Comparison of ENCODE assay signal across 28 cellular contexts in the genomic region with DNA sequence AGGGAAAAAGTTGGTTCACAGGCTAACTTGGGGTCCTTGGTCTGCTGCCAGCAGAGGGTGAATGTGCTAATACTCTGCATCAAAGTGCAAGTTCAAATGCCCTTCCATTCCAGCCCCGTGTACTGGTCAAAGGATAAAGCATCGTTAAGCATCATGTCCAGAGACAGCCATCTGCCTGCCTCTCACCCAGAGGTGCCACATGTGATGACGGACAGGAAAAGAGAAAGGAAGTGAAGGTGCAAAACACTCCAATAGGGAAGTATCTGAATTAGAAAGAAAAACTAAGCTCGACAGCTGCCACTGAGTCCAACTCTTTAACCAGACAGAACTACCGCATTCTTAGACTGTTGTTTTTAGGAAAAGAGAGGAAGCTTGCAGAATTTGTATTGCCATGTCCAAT.
DNase-seq lines count a peak whose midpoint lies in the region; ATAC-seq and TF ChIP-seq lines count a peak whose summit lies in the region.
"Had no signal": no experiment of that assay in that cellular context is flagged by ENCODE, and none has a peak within 500 bp of the region (broad histone marks: within the 10 kb centered on the region; RNA-seq: fewer than 3 reads in every experiment).

No MANE protein-coding gene starts in this region.

- no peaks in the 10 kb centered on the region for H4K20me1 ChIP-seq in BLaER1 treated with 17β-estradiol and CSF1 and Interleukin-3, amounts not matched to agents 10 nM and 100 nM

- POLR2A ChIA-PET in activated B cell treated with CpG ODN at 0.5 μM for 24 hours (lab: Charles Lee), result interaction anchor here (0.9 to 5.1 kb wide), 14 partner anchors 9 to 327 kb away, joined by 3 to 32 read pairs (median 6); no protein-coding TSS in a partner anchor
- POLR2A ChIA-PET in CD4-positive, alpha-beta T cell (lab: Charles Lee), result no interaction called here

- ATAC-seq in HG02610 (IDR thresholded peaks at IDR 0.05; ENCODE audit: unreplicated experiment) (peak; percentile 26), activated B cell treated with CpG ODN at 0.5 μM for 24 hours (ENCODE audit: low read depth) (peak; percentile 36), GM21367 (IDR thresholded peaks at IDR 0.05; ENCODE audit: unreplicated experiment) (no peak)
- no peak for ATAC-seq in CD4-positive, alpha-beta T cell (ENCODE audit: poor library complexity)
- ATAC-seq: activated CD4-positive, alpha-beta T cell treated with anti-CD3 and anti-CD28 coated beads for 36 hours; K562; left ventricle myocardium superior had no signal

- CTCF ChIA-PET in activated B cell treated with CpG ODN at 0.5 μM for 24 hours (lab: Charles Lee), result interaction anchor here (0.7 to 1.3 kb wide), 3 partner anchors 11 to 421 kb away, joined by 3 to 4 read pairs (median 4); no protein-coding TSS in a partner anchor
- CTCF ChIA-PET in CD4-positive, alpha-beta T cell (lab: Charles Lee), result no interaction called here

- no peak overlapping the region for H3K9ac ChIP-seq in BLaER1 treated with 17β-estradiol and CSF1 and Interleukin-3, amounts not matched to agents 10 nM and 100 nM

- H3K4me1 Mint-ChIP-seq in activated B cell treated with CpG ODN at 0.5 μM for 24 hours, result peaks cover 61% of the 10 kb centered on the region
- no peaks in the 10 kb centered on the region for H3K4me1 Mint-ChIP-seq in CD4-positive, alpha-beta T cell (ENCODE audit: low read depth)
- H3K4me1 Mint-ChIP-seq: activated CD4-positive, alpha-beta T cell treated with anti-CD3 and anti-CD28 coated beads for 36 hours; activated naive CD4-positive, alpha-beta T cell treated with anti-CD3 and anti-CD28 coated beads, Interleukin-2, amount 50 U/mL, for 24 hours had no signal

- H3K27me3 ChIP-seq in BLaER1 treated with 17β-estradiol and CSF1 and Interleukin-3, amounts not matched to agents 10 nM and 100 nM, result no peaks in the 10 kb centered on the region
- H3K27me3 ChIP-seq in CD4-positive, alpha-beta T cell (ENCODE audit: control insufficient read depth, insufficient read depth, low read length), result no peaks in the 10 kb centered on the region
- H3K27me3 ChIP-seq: colonic mucosa, sigmoid colon had no signal

- H3K4me2 ChIP-seq in BLaER1 treated with 17β-estradiol and CSF1 and Interleukin-3, amounts not matched to agents 10 nM and 100 nM, result peak overlapping the region in 10 of 11 experiments; percentile 2 to 67 (median 26); a peak in 13 of 22 replicates

- peaks cover 0 to 8% (median 0%) of the 10 kb centered on the region in 11 experiments; a peak in 2 of 22 replicates for H3K9me3 ChIP-seq in BLaER1 treated with 17β-estradiol and CSF1 and Interleukin-3, amounts not matched to agents 10 nM and 100 nM (replicated peaks in 1 of 11)
- no peaks in the 10 kb centered on the region for H3K9me3 ChIP-seq in CD4-positive, alpha-beta T cell (ENCODE audit: control insufficient read depth, low read length)
- H3K9me3 ChIP-seq: colonic mucosa, prostate gland, sigmoid colon had no signal

- peak overlapping the region; percentile 80 for H3K4me3 Mint-ChIP-seq in activated B cell treated with CpG ODN at 0.5 μM for 24 hours
- H3K4me3 Mint-ChIP-seq in CD4-positive, alpha-beta T cell, result no peak overlapping the region
- H3K4me3 Mint-ChIP-seq: activated CD4-positive, alpha-beta T cell treated with anti-CD3 and anti-CD28 coated beads for 36 hours; activated naive CD4-positive, alpha-beta T cell treated with anti-CD3 and anti-CD28 coated beads, Interleukin-2, amount 50 U/mL, for 24 hours; mesothelial cell of epicardium had no signal

- H3K4me1 ChIP-seq in BLaER1 treated with 17β-estradiol and CSF1 and Interleukin-3, amounts not matched to agents 10 nM and 100 nM, result peaks cover 6 to 25% (median 14%) of the 10 kb centered on the region in 10 experiments; a peak in 16 of 20 replicates
- H3K4me1 ChIP-seq: colonic mucosa, prostate gland, sigmoid colon had no signal

- H3K27ac Mint-ChIP-seq in activated B cell treated with CpG ODN at 0.5 μM for 24 hours, result peak overlapping the region; percentile 89
- H3K27ac Mint-ChIP-seq in CD4-positive, alpha-beta T cell, result no peak overlapping the region
- H3K27ac Mint-ChIP-seq: activated CD4-positive, alpha-beta T cell treated with anti-CD3 and anti-CD28 coated beads for 36 hours; activated naive CD4-positive, alpha-beta T cell treated with anti-CD3 and anti-CD28 coated beads, Interleukin-2, amount 50 U/mL, for 24 hours; activated T-helper 2 cell treated with anti-CD3 and anti-CD28 coated beads, Interferon-gamma antibody, Interleukin-2, Interleukin-4, amounts not matched to agents 10 μg/mL and 5 μg/mL and 100 μg/mL, durations not matched to agents 14 hours and 24 hours and 36 hours; mesothelial cell of epicardium had no signal

- no peaks in the 10 kb centered on the region for H3K9me3 Mint-ChIP-seq in activated B cell treated with CpG ODN at 0.5 μM for 24 hours
- H3K9me3 Mint-ChIP-seq in CD4-positive, alpha-beta T cell, result peaks cover 3% of the 10 kb centered on the region
- H3K9me3 Mint-ChIP-seq: activated naive CD4-positive, alpha-beta T cell treated with anti-CD3 and anti-CD28 coated beads, Interleukin-2, amount 50 U/mL, for 24 hours; activated T-helper 2 cell treated with anti-CD3 and anti-CD28 coated beads, Interferon-gamma antibody, Interleukin-2, Interleukin-4, amounts not matched to agents 10 μg/mL and 5 μg/mL and 100 μg/mL, durations not matched to agents 14 hours and 24 hours and 36 hours; mesothelial cell of epicardium had no signal

- no peaks in the 10 kb centered on the region for H3K27me3 Mint-ChIP-seq in activated B cell treated with CpG ODN at 0.5 μM for 24 hours
- H3K27me3 Mint-ChIP-seq in CD4-positive, alpha-beta T cell, result no peaks in the 10 kb centered on the region

- intact Hi-C loops in activated B cell treated with CpG ODN at 0.5 μM for 24 hours (cut with micrococcal nuclease), result loop anchor here (1.0 to 2.0 kb wide), 2 partner anchors 16 to 35 kb away; no protein-coding TSS in a partner anchor
- intact Hi-C loops in CD4-positive, alpha-beta T cell (cut with DNase I, micrococcal nuclease), result no loop called here

- H3K4me3 ChIP-seq in BLaER1 treated with 17β-estradiol and CSF1 and Interleukin-3, amounts not matched to agents 10 nM and 100 nM, result no peak overlapping the region
- H3K4me3 ChIP-seq: colonic mucosa, K562, prostate gland, sigmoid colon had no signal

- DNase-seq in activated B cell treated with CpG ODN at 0.5 μM for 24 hours, result no peak
- peak; percentile 2 for DNase-seq in iris pigment epithelial cell (ENCODE audit: low read depth)
- no peak for DNase-seq in NCI-H2029 treated with DMSO at 0.1 percent for 48 hours (lab: John Stamatoyannopoulos, UW)
- DNase-seq in CD4-positive, alpha-beta T cell, result no peak
- DNase-seq in COR-L47 (lab: John Stamatoyannopoulos, UW), result no peak
- DNase-seq: ACHN; activated CD4-positive, alpha-beta T cell treated with anti-CD3 and anti-CD28 coated beads for 36 hours; activated T-cell treated with anti-CD3 and anti-CD28 coated beads for 4 hours; colonic mucosa; effector CD8-positive, alpha-beta T cell; left ventricle myocardium superior; NCI-H1436 treated with DMSO at 0.1 percent for 48 hours; NCI-H345; NCI-H69; SHP77 treated with DMSO at 0.1 percent for 48 hours; sigmoid colon; stimulated activated CD4-positive, alpha-beta T cell treated with anti-CD3 and anti-CD28 coated beads, Interleukin-12 subunit alpha, Interleukin-12 subunit beta, amount 100 ng/mL, for 4 hours; stimulated activated CD4-positive, alpha-beta T cell treated with anti-CD3 and anti-CD28 coated beads, Interleukin-2, amount 100 ng/mL, for 48 hours; trophoblast cell had no signal

- no peak for TF ChIP-seq CTCF in activated B cell treated with CpG ODN at 0.5 μM for 24 hours (IDR thresholded peaks at IDR 0.05)
- no peak for TF ChIP-seq CTCF in CD4-positive, alpha-beta T cell (IDR thresholded peaks at IDR 0.05)

- no peaks in the 10 kb centered on the region for H3K36me3 Mint-ChIP-seq in activated B cell treated with CpG ODN at 0.5 μM for 24 hours (ENCODE audit: low read depth)
- H3K36me3 Mint-ChIP-seq in CD4-positive, alpha-beta T cell (ENCODE audit: low read depth), result no peaks in the 10 kb centered on the region
- H3K36me3 Mint-ChIP-seq: activated naive CD4-positive, alpha-beta T cell treated with anti-CD3 and anti-CD28 coated beads, Interleukin-2, amount 50 U/mL, for 24 hours; mesothelial cell of epicardium had no signal

- no peak overlapping the region for H3K27ac ChIP-seq in BLaER1 treated with 17β-estradiol and CSF1 and Interleukin-3, amounts not matched to agents 10 nM and 100 nM
- no peak overlapping the region for H3K27ac ChIP-seq in CD4-positive, alpha-beta T cell (ENCODE audit: low read depth, low read length)
- H3K27ac ChIP-seq: colonic mucosa, epithelial cell of prostate, prostate gland, sigmoid colon had no signal

- H3K36me3 ChIP-seq in BLaER1 treated with 17β-estradiol and CSF1 and Interleukin-3, amounts not matched to agents 10 nM and 100 nM, result no peaks in the 10 kb centered on the region
- H3K36me3 ChIP-seq: colonic mucosa, prostate gland, sigmoid colon had no signal

Comparison
In these comparisons a context has a peak if more than half of its experiments do, and no peak if none do; other contexts are left out.
1. ATAC-seq: peak in HG02610 (single experiment) and activated B cell treated with CpG ODN at 0.5 μM for 24 hours (single experiment); none in CD4-positive, alpha-beta T cell (single experiment) and GM21367 (single experiment).